ENCODE assay signal across 8 cellular contexts in genomic region chr17:59331129-59331928, GRCh38. TPM values are rescaled to one million over a fixed set of nuclear protein-coding genes. Genes with fewer than 3 reads are reported as not detected.
DNase-seq lines count a peak whose midpoint lies in the region; ATAC-seq and TF ChIP-seq lines count a peak whose summit lies in the region.

Gene YPEL2, plus strand, starts transcription at chr17:59331655. Its CDS starts 21,755 bp downstream, at chr17:59353410.

- peaks cover 0 to 1% (median 0%) of the 10 kb centered on the region in 7 donors for H3K9me3 Mint-ChIP-seq in CD4-positive, CD25-positive, alpha-beta regulatory T cell

- peak; percentile 87 to 94 (median 89) for DNase-seq in CD4-positive, CD25-positive, alpha-beta regulatory T cell
- DNase-seq in HT-29 (ENCODE audit: low spot score), result peak; percentile 82
- peak; percentile 62 for DNase-seq in NK-92 treated with Interleukin-12 subunit alpha and Interleukin-12 subunit beta, amount 100 ng/mL, for 24 hours (lab: John Stamatoyannopoulos, UW)
- peak; percentile 92 for DNase-seq in activated CD8-positive, alpha-beta memory T cell treated with anti-CD3 and anti-CD28 coated beads for 24 hours
- DNase-seq in effector CD8-positive, alpha-beta T cell (lab: John Stamatoyannopoulos, UW), result peak; percentile 82
- DNase-seq in lung (ENCODE audit: low spot score), result peak; percentile 95
- peak; percentile 75 to 79 (median 77) for DNase-seq in stimulated activated CD4-positive, alpha-beta T cell treated with anti-CD3 and anti-CD28 coated beads, TNF-alpha, amount 100 ng/mL, for 1 hour (ENCODE audit: low read depth in 3 of 3, low spot score in 1 of 3)

- H3K4me3 ChIP-seq in CD4-positive, CD25-positive, alpha-beta regulatory T cell (ENCODE audit: low read depth, low read length), result peak within 1 kb of the TSS; percentile 89
- H3K4me3 ChIP-seq in lung, result peak within 1 kb of the TSS; percentile 84

- no peaks in the 10 kb centered on the region for H3K27me3 Mint-ChIP-seq in CD4-positive, CD25-positive, alpha-beta regulatory T cell

- H3K27ac Mint-ChIP-seq in CD4-positive, CD25-positive, alpha-beta regulatory T cell, result peak within 1 kb of the TSS; percentile 92 to 95 (median 94)

- H3K4me3 Mint-ChIP-seq in CD4-positive, CD25-positive, alpha-beta regulatory T cell, result peak within 1 kb of the TSS; percentile 95 to 97 (median 96)

- peaks cover 27 to 84% (median 75%) of the 10 kb centered on the region in 4 donors for H3K4me1 Mint-ChIP-seq in CD4-positive, CD25-positive, alpha-beta regulatory T cell

- H3K36me3 ChIP-seq in CD4-positive, CD25-positive, alpha-beta regulatory T cell (ENCODE audit: control insufficient read depth, insufficient read depth, low read length), result no peaks in the 10 kb centered on the region
- H3K36me3 ChIP-seq in lung (ENCODE audit: control insufficient read depth in 2 of 2, insufficient read depth in 2 of 2, low read length in 2 of 2), result no peaks in the 10 kb centered on the region

- ATAC-seq in CD4-positive, CD25-positive, alpha-beta regulatory T cell (ENCODE audit: low read depth in 2 of 2), result peak; percentile 88 to 89
- ATAC-seq in GM19468 (IDR thresholded peaks at IDR 0.05; ENCODE audit: extremely low read depth, unreplicated experiment), result peak; percentile 81
- ATAC-seq in lung (ENCODE audit: insufficient read depth, low FRiP score), result peak; percentile 93

- WGBS in lung, 2 donors, result 1% methylated on average over 47 to 71 of the region's 71 CpGs

- peak within 1 kb of the TSS; percentile 79 for H3K27ac ChIP-seq in CD4-positive, CD25-positive, alpha-beta regulatory T cell (ENCODE audit: insufficient read depth, low read length, poor library complexity, severe bottlenecking)
- H3K27ac ChIP-seq in lung (ENCODE audit: low read depth in 1 of 2, low read length in 1 of 2), result peak within 1 kb of the TSS; percentile 92 to 97

- no peak for TF ChIP-seq CTCF in lung (IDR thresholded peaks at IDR 0.05; ENCODE audit: control extremely low read depth, extremely low read depth)

- H3K27me3 ChIP-seq in CD4-positive, CD25-positive, alpha-beta regulatory T cell (ENCODE audit: control insufficient read depth, insufficient read depth, low read length), result no peaks in the 10 kb centered on the region
- H3K27me3 ChIP-seq in lung (ENCODE audit: control insufficient read depth, insufficient read depth), result no peaks in the 10 kb centered on the region

- H3K9me3 ChIP-seq in CD4-positive, CD25-positive, alpha-beta regulatory T cell (ENCODE audit: control insufficient read depth in 2 of 2, low read length in 2 of 2), result no peaks in the 10 kb centered on the region
- H3K9me3 ChIP-seq in lung (ENCODE audit: control insufficient read depth in 2 of 2, insufficient read depth in 1 of 2, low read length in 1 of 2), result no peaks in the 10 kb centered on the region

- H3K36me3 Mint-ChIP-seq in CD4-positive, CD25-positive, alpha-beta regulatory T cell, result no peaks in the 10 kb centered on the region

- peaks cover 83% of the 10 kb centered on the region for H3K4me1 ChIP-seq in CD4-positive, CD25-positive, alpha-beta regulatory T cell (ENCODE audit: control insufficient read depth, insufficient read depth, low read length, poor library complexity, severe bottlenecking)
- peaks cover 19 to 20% of the 10 kb centered on the region in 2 donors for H3K4me1 ChIP-seq in lung (ENCODE audit: control insufficient read depth in 2 of 2, insufficient read depth in 2 of 2, low read length in 2 of 2)

RNA-seq across cellular contexts. Expression of gene YPEL2, which starts in this region (rescaled TPM):
- total RNA-seq in CD4-positive, CD25-positive, alpha-beta regulatory T cell, result 64.3 TPM
- 10 to 100 TPM; 35.7 to 45.7 (median 41.2) TPM for polyA plus RNA-seq in CD4-positive, CD25-positive, alpha-beta regulatory T cell
- total RNA-seq in HT-29 (2014; rRNA removed; shearing (Covaris generic)), result 10.9 and 13.4 TPM in 2 replicates
- total RNA-seq in lung, result 10 to 100 TPM; 14.3 to 47.0 TPM
- polyA plus RNA-seq in lung, result 1 to 10 TPM; 7.8 to 8.5 TPM

Comparison
In these comparisons a context has a peak if more than half of its experiments do, and no peak if none do; other contexts are left out.
1. Peak in every context shown above with its lines: DNase-seq, ATAC-seq, H3K4me3 ChIP-seq and H3K27ac ChIP-seq.